Comparison of ENCODE assay signal across 1 cellular context in genomic region chr5:157516016-157516415, GRCh38.
TF ChIP-seq lines count a peak whose summit lies in the region.

No MANE protein-coding gene starts in this region.

TF ChIP-seq in K562, 482 proteins besides CTCF, POLR2A, EP300 and RAD21 (continued from another document):
- TF ChIP-seq PBX2 (CRISPR knock-in tag; IDR thresholded peaks at IDR 0.05; ENCODE audit: low read depth) (no peak), PBX2 (tag; conservative IDR thresholded peaks at IDR 0.05; ENCODE audit: low read depth) (peak; percentile 72), ZNF263 (CRISPR knock-in tag; IDR thresholded peaks at IDR 0.05; ENCODE audit: borderline replicate concordance) (no peak)
